Comparison of ENCODE assay signal across 9 cellular contexts in the genomic region with DNA sequence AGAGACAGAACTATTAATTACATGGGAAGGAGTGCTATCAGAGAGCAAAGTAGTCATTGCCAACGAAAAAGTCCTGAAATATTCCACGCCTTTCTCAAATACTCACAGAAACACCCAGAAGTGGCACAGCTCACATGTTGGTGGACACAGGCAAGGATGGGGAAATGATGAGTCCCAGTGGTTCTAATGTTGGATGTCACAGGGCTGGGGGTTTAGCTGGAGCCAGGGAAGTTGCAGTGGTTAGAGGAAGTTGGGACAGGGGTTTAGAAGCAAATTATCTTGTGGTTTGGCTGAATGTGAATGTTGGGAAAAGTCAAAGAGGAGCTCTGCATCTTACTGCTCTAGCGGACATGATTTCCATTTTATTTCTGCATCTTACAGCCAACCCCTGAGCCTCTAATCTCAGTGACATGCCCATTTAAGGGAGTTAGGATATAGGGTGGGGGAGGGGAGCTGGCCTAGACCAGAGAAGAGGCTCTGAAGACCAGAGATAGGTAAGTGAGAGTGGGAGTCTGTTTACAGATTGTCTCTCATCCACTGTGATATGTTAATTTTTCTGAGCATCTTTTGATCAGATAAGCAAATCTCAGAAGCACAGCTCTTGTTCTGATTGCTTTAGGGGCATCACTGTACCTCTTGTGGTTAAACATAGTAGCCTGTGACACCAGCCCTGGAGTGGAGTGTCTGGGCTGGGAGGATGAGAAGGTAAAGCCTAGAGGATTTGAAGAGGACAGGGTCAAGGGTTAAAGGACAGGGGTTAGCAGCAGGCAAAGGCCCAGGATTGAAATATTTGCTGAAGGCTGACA. TPM values are rescaled to one million over a fixed set of nuclear protein-coding genes. Genes with fewer than 3 reads are reported as not detected.
DNase-seq lines count a peak whose midpoint lies in the region; ATAC-seq and TF ChIP-seq lines count a peak whose summit lies in the region.
"Had no signal": no experiment of that assay in that cellular context is flagged by ENCODE, and none has a peak within 500 bp of the region (broad histone marks: within the 10 kb centered on the region; RNA-seq: fewer than 3 reads in every experiment).

No MANE protein-coding gene starts in this region.

- peaks cover 69% of the 10 kb centered on the region for H3K4me1 Mint-ChIP-seq in activated CD4-positive, alpha-beta T cell treated with anti-CD3 and anti-CD28 coated beads for 36 hours
- peaks cover 79% of the 10 kb centered on the region for H3K4me1 Mint-ChIP-seq in T-helper 1 cell treated with Interleukin-12 subunit alpha and Interleukin-12 subunit beta and Interleukin-4 antibody, amounts not matched to agents 30 μg/mL and 1 μg/mL, for 36 hours (ENCODE audit: low read depth)
- H3K4me1 Mint-ChIP-seq in stimulated activated naive B cell treated with anti-CD40 and anti-IgM and Interleukin-4, amounts not matched to agents 10 μg/mL and 1 μg/mL and 100 μg/mL, for 72 hours, result peaks cover 78 to 98% of the 10 kb centered on the region in 2 donors
- peaks cover 8% of the 10 kb centered on the region for H3K4me1 Mint-ChIP-seq in Caco-2 (ENCODE audit: low read depth, unreplicated experiment)

- DNase-seq in activated CD4-positive, alpha-beta T cell treated with anti-CD3 and anti-CD28 coated beads for 36 hours, result peak; percentile 20
- DNase-seq in activated CD4-positive, alpha-beta T cell treated with anti-CD3 and anti-CD28 coated beads, Interleukin-2, amount 50 U/mL, for 1 hour, result no peak
- DNase-seq in right atrium auricular region (ENCODE audit: low spot score) (no peak), Caco-2 (no peak), testis (no peak), NCI-H2196 treated with DMSO at 0.1 percent for 48 hours (lab: John Stamatoyannopoulos, UW; ENCODE audit: unreplicated experiment) (no peak)
- DNase-seq in stimulated activated naive B cell treated with anti-CD40 and anti-IgM and Interleukin-4, amounts not matched to agents 10 μg/mL and 1 μg/mL and 100 μg/mL, for 72 hours, result no peak
- DNase-seq: effector CD4-positive, alpha-beta T cell had no signal

- H3K36me3 ChIP-seq in right atrium auricular region (no peaks in the 10 kb centered on the region), Caco-2 (ENCODE audit: control insufficient read depth, insufficient read depth, low read length) (no peaks in the 10 kb centered on the region), testis (ENCODE audit: low read depth, missing control alignments) (no peaks in the 10 kb centered on the region)

- peak overlapping the region; percentile 3 to 4 for H3K27ac ChIP-seq in right atrium auricular region
- no peak overlapping the region for H3K27ac ChIP-seq in testis

- H3K36me3 Mint-ChIP-seq in activated CD4-positive, alpha-beta T cell treated with anti-CD3 and anti-CD28 coated beads for 36 hours (ENCODE audit: low read depth), result peaks cover 2% of the 10 kb centered on the region
- H3K36me3 Mint-ChIP-seq in T-helper 1 cell treated with Interleukin-12 subunit alpha and Interleukin-12 subunit beta and Interleukin-4 antibody, amounts not matched to agents 30 μg/mL and 1 μg/mL, for 36 hours (ENCODE audit: low read depth), result peaks cover 17% of the 10 kb centered on the region
- peaks cover 45 to 75% of the 10 kb centered on the region in 2 donors for H3K36me3 Mint-ChIP-seq in stimulated activated naive B cell treated with anti-CD40 and anti-IgM and Interleukin-4, amounts not matched to agents 10 μg/mL and 1 μg/mL and 100 μg/mL, for 72 hours
- H3K36me3 Mint-ChIP-seq in Caco-2 (ENCODE audit: insufficient read depth, unreplicated experiment), result no peaks in the 10 kb centered on the region

- BruUV-seq in Caco-2 (replicated peaks; lab: Mats Ljungman, UMichigan), result no TSS peak

- no peaks in the 10 kb centered on the region for H3K27me3 ChIP-seq in right atrium auricular region
- H3K27me3 ChIP-seq in Caco-2 (replicated peaks; ENCODE audit: control insufficient read depth, insufficient read depth, low read length), result no peaks in the 10 kb centered on the region
- H3K27me3 ChIP-seq in testis, result no peaks in the 10 kb centered on the region

- peaks cover 3% of the 10 kb centered on the region for H3K9me3 Mint-ChIP-seq in activated CD4-positive, alpha-beta T cell treated with anti-CD3 and anti-CD28 coated beads for 36 hours (ENCODE audit: low read depth)
- H3K9me3 Mint-ChIP-seq in T-helper 1 cell treated with Interleukin-12 subunit alpha and Interleukin-12 subunit beta and Interleukin-4 antibody, amounts not matched to agents 30 μg/mL and 1 μg/mL, for 36 hours, result no peaks in the 10 kb centered on the region
- peaks cover 0 to 1% of the 10 kb centered on the region in 2 donors for H3K9me3 Mint-ChIP-seq in stimulated activated naive B cell treated with anti-CD40 and anti-IgM and Interleukin-4, amounts not matched to agents 10 μg/mL and 1 μg/mL and 100 μg/mL, for 72 hours
- no peaks in the 10 kb centered on the region for H3K9me3 Mint-ChIP-seq in Caco-2 (ENCODE audit: unreplicated experiment)

- H3K4me1 ChIP-seq in right atrium auricular region (peaks cover 0 to 35% of the 10 kb centered on the region in 2 donors), Caco-2 (peaks cover 4% of the 10 kb centered on the region), testis (peaks cover 13% of the 10 kb centered on the region)

- TF ChIP-seq CTCF in right atrium auricular region (IDR thresholded peaks at IDR 0.05), result no peak
- no peak for TF ChIP-seq CTCF in Caco-2 (IDR thresholded peaks at IDR 0.05; ENCODE audit: insufficient read depth in 1 of 2, low read depth in 1 of 2, low read length in 1 of 2, severe bottlenecking in 1 of 2, unreplicated experiment in 1 of 2)
- no peak for TF ChIP-seq CTCF in testis (IDR thresholded peaks at IDR 0.05)

- POLR2A ChIA-PET in activated CD4-positive, alpha-beta T cell treated with anti-CD3 and anti-CD28 coated beads for 36 hours (lab: Charles Lee), result interaction anchor here (1.0 to 3.9 kb wide), 3 partner anchors 36 to 163 kb away, joined by 3 to 20 read pairs (median 3); no protein-coding TSS in a partner anchor
- POLR2A ChIA-PET in Caco-2 (lab: Charles Lee), result no interaction called here

- intact Hi-C loops in activated CD4-positive, alpha-beta T cell treated with anti-CD3 and anti-CD28 coated beads for 36 hours (cut with DNase I, micrococcal nuclease), result loop anchor here (2.0 kb wide), 3 partner anchors 43 to 163 kb away; partner anchors contain the start of gene SETBP1 (in 1 of the 2)
- intact Hi-C loops in Caco-2 (cut with micrococcal nuclease; ENCODE audit: unreplicated experiment) (no loop called here), testis (cut with DNase I; ENCODE audit: low total_unique reads) (no loop called here)

- H3K9me3 ChIP-seq in right atrium auricular region (no peaks in the 10 kb centered on the region), Caco-2 (no peaks in the 10 kb centered on the region), testis (no peaks in the 10 kb centered on the region)

- H3K4me3 ChIP-seq in right atrium auricular region (no peak overlapping the region), Caco-2 (ENCODE audit: low read depth, low read length) (no peak overlapping the region), testis (no peak overlapping the region)

- peaks cover 2% of the 10 kb centered on the region for H3K27me3 Mint-ChIP-seq in activated CD4-positive, alpha-beta T cell treated with anti-CD3 and anti-CD28 coated beads for 36 hours
- peaks cover 3% of the 10 kb centered on the region for H3K27me3 Mint-ChIP-seq in T-helper 1 cell treated with Interleukin-12 subunit alpha and Interleukin-12 subunit beta and Interleukin-4 antibody, amounts not matched to agents 30 μg/mL and 1 μg/mL, for 36 hours (ENCODE audit: low read depth)
- no peaks in the 10 kb centered on the region for H3K27me3 Mint-ChIP-seq in stimulated activated naive B cell treated with anti-CD40 and anti-IgM and Interleukin-4, amounts not matched to agents 10 μg/mL and 1 μg/mL and 100 μg/mL, for 72 hours
- no peaks in the 10 kb centered on the region for H3K27me3 Mint-ChIP-seq in Caco-2 (ENCODE audit: insufficient read depth, unreplicated experiment)

- peak; percentile 18 for ATAC-seq in activated CD4-positive, alpha-beta T cell treated with anti-CD3 and anti-CD28 coated beads for 36 hours
- ATAC-seq in stimulated activated naive B cell treated with anti-CD40 and anti-IgM and Interleukin-4, amounts not matched to agents 10 μg/mL and 1 μg/mL and 100 μg/mL, for 72 hours (replicated peaks), result no peak

- TF ChIP-seq POLR2A in testis (IDR thresholded peaks at IDR 0.05), result no peak

- peak overlapping the region; percentile 80 for H3K27ac Mint-ChIP-seq in activated CD4-positive, alpha-beta T cell treated with anti-CD3 and anti-CD28 coated beads for 36 hours
- H3K27ac Mint-ChIP-seq in T-helper 1 cell treated with Interleukin-12 subunit alpha and Interleukin-12 subunit beta and Interleukin-4 antibody, amounts not matched to agents 30 μg/mL and 1 μg/mL, for 36 hours, result peak overlapping the region; percentile 74
- peak overlapping the region; percentile 90 for H3K27ac Mint-ChIP-seq in stimulated activated naive B cell treated with anti-CD40 and anti-IgM and Interleukin-4, amounts not matched to agents 10 μg/mL and 1 μg/mL and 100 μg/mL, for 72 hours
- no peak overlapping the region for H3K27ac Mint-ChIP-seq in Caco-2 (ENCODE audit: unreplicated experiment)

- WGBS in testis, 2 donors, result 82 to 85% methylated on average over 3 of the region's 3 CpGs

- no peak overlapping the region for H3K4me3 Mint-ChIP-seq in activated CD4-positive, alpha-beta T cell treated with anti-CD3 and anti-CD28 coated beads for 36 hours
- H3K4me3 Mint-ChIP-seq in T-helper 1 cell treated with Interleukin-12 subunit alpha and Interleukin-12 subunit beta and Interleukin-4 antibody, amounts not matched to agents 30 μg/mL and 1 μg/mL, for 36 hours, result peak overlapping the region; percentile 53
- H3K4me3 Mint-ChIP-seq in stimulated activated naive B cell treated with anti-CD40 and anti-IgM and Interleukin-4, amounts not matched to agents 10 μg/mL and 1 μg/mL and 100 μg/mL, for 72 hours, result peak overlapping the region; percentile 34 to 53
- no peak overlapping the region for H3K4me3 Mint-ChIP-seq in Caco-2 (ENCODE audit: unreplicated experiment)

- CTCF ChIA-PET in activated CD4-positive, alpha-beta T cell treated with anti-CD3 and anti-CD28 coated beads for 36 hours (lab: Charles Lee), result interaction anchor here (0.9 to 1.5 kb wide), 3 partner anchors 9 to 168 kb away, joined by 3 to 4 read pairs (median 4); no protein-coding TSS in a partner anchor
- CTCF ChIA-PET in Caco-2 (lab: Charles Lee), result no interaction called here

RNA-seq across cellular contexts. Expression of gene SETBP1, which starts 43.5 kb away (rescaled TPM):
- total RNA-seq in activated CD4-positive, alpha-beta T cell treated with anti-CD3 and anti-CD28 coated beads for 36 hours, result 1 to 10 TPM; 6.3 to 6.6 TPM
- total RNA-seq in right atrium auricular region (10 to 100 TPM in 1 of 2 donors, 1 to 10 TPM in 1; 7.8 to 13.4 TPM), Caco-2 (2022) (4.0 and 4.6 TPM in 2 replicates), testis (10 to 100 TPM; 33.1 to 34.7 TPM)
- 6.2 TPM for polyA plus RNA-seq in testis (ENCODE audit: insufficient read depth, low read depth, low replicate concordance)

Comparison
In these comparisons a context has a peak if more than half of its experiments do, and no peak if none do; other contexts are left out.
1. H3K4me3 Mint-ChIP-seq: peak in T-helper 1 cell treated with Interleukin-12 subunit alpha and Interleukin-12 subunit beta and Interleukin-4 antibody, amounts not matched to agents 30 μg/mL and 1 μg/mL, for 36 hours (single experiment) and stimulated activated naive B cell treated with anti-CD40 and anti-IgM and Interleukin-4, amounts not matched to agents 10 μg/mL and 1 μg/mL and 100 μg/mL, for 72 hours (2 of 2); none in activated CD4-positive, alpha-beta T cell treated with anti-CD3 and anti-CD28 coated beads for 36 hours (single experiment) and Caco-2 (single experiment).
2. H3K27ac ChIP-seq: peak in right atrium auricular region (2 of 2); none in testis (0 of 2).
3. intact Hi-C loops: an anchor here in activated CD4-positive, alpha-beta T cell treated with anti-CD3 and anti-CD28 coated beads for 36 hours (2.0 kb wide); none called in Caco-2 and testis.